ENCODE assay signal across 8 cellular contexts in genomic region chr5:132674671-132675506, GRCh38. TPM values are rescaled to one million over a fixed set of nuclear protein-coding genes. Genes with fewer than 3 reads are reported as not detected.
A peak's percentile ranks its signal among the peaks of the same experiment; 100 is the strongest.
DNase-seq lines count a peak whose midpoint lies in the region; ATAC-seq, FAIRE-seq and TF ChIP-seq lines count a peak whose summit lies in the region.

No MANE protein-coding gene starts in this region.

- FAIRE-seq in GM12891 (lab: Jason Lieb, UNC), result peak; percentile 93

- H3K36me3 Mint-ChIP-seq in MCF 10A (ENCODE audit: insufficient read depth, unreplicated experiment), result no peaks in the 10 kb centered on the region

- ATAC-seq in GM21423 (IDR thresholded peaks at IDR 0.05; ENCODE audit: unreplicated experiment) (peak; percentile 78), HG03558 (IDR thresholded peaks at IDR 0.05; ENCODE audit: extremely low read depth, unreplicated experiment) (peak; percentile 58), omental fat pad (ENCODE audit: low FRiP score) (peak; percentile 75)

- TF ChIP-seq CTCF in MCF 10A (IDR thresholded peaks at IDR 0.05; ENCODE audit: unreplicated experiment) (no peak), omental fat pad (IDR thresholded peaks at IDR 0.05) (no peak)

- TSS peak; percentile 42 for BruUV-seq in MCF 10A (replicated peaks; lab: Mats Ljungman, UMichigan)

- CTCF ChIA-PET in MCF 10A (lab: Yijun Ruan, JAX) (interaction anchor here (0.5 to 1.5 kb wide), 6 partner anchors 8 to 343 kb away, joined by 3 to 4 read pairs (median 3); no protein-coding TSS in a partner anchor), HEK293T (lab: Yijun Ruan, JAX) (interaction anchor here (1.3 kb wide), 1 partner anchor 145 kb away, joined by 4 read pairs; no protein-coding TSS in a partner anchor)

- peak overlapping the region; percentile 51 for H3K4me3 Mint-ChIP-seq in MCF 10A (ENCODE audit: unreplicated experiment)

- intact Hi-C loops in MCF 10A (cut with micrococcal nuclease), result no loop called here

- no peak for TF ChIP-seq POLR2A in GM12891 (IDR thresholded peaks at IDR 0.05; ENCODE audit: low read depth, low read length)

- peaks cover 39% of the 10 kb centered on the region for H3K4me1 Mint-ChIP-seq in MCF 10A (ENCODE audit: insufficient read depth, unreplicated experiment)

- peak overlapping the region; percentile 69 for H3K27ac Mint-ChIP-seq in MCF 10A (ENCODE audit: low read depth, unreplicated experiment)

- H3K27me3 Mint-ChIP-seq in MCF 10A (ENCODE audit: insufficient read depth, unreplicated experiment), result no peaks in the 10 kb centered on the region

- DNase-seq in GM12891 (ENCODE audit: insufficient read length, low spot score) (peak; percentile 66), MCF 10A (ENCODE audit: unreplicated experiment) (peak; percentile 92), omental fat pad (ENCODE audit: low spot score) (no peak), HEK293T (ENCODE audit: extremely low spot score) (no peak), NCI-H1048 (lab: John Stamatoyannopoulos, UW) (no peak)
- DNase-seq in activated CD4-positive, alpha-beta T cell treated with anti-CD3 and anti-CD28 coated beads for 1 hour, result no peak

- no peaks in the 10 kb centered on the region for H3K9me3 Mint-ChIP-seq in MCF 10A (ENCODE audit: unreplicated experiment)

- POLR2A ChIA-PET in MCF 10A (lab: Yijun Ruan, JAX), result interaction anchor here (0.5 to 1.6 kb wide), 15 partner anchors 15 to 580 kb away, joined by 3 to 5 read pairs (median 3); partner anchors contain the start of genes KIF3A and RAD50
- POLR2A ChIA-PET in HEK293T (lab: Yijun Ruan, JAX), result no interaction called here

TF ChIP-seq in GM12891, 5 proteins besides CTCF, POLR2A, EP300 and RAD21:
- TF ChIP-seq PAX5 (IDR thresholded peaks at IDR 0.05; ENCODE audit: insufficient read depth, low read length, severe bottlenecking), result no peak
- TF ChIP-seq POLR2AphosphoS5 (IDR thresholded peaks at IDR 0.05; ENCODE audit: low read depth, low read length), result 0 out of 2 replicates have a peak, but pooled peaks have one; percentile 25
- TF ChIP-seq TAF1 (IDR thresholded peaks at IDR 0.05; ENCODE audit: low read depth, low read length), result no peak
- peak; percentile 99 for TF ChIP-seq SPI1 (IDR thresholded peaks at IDR 0.05; ENCODE audit: low read depth, low read length)
- TF ChIP-seq POU2F2 (IDR thresholded peaks at IDR 0.05; ENCODE audit: low read depth, low read length), result peak; percentile 60; the same call in 1 of the 2 replicates
TF ChIP-seq in GM12891: peak in this region for 3.

TF ChIP-seq in HEK293T, 16 proteins besides CTCF, POLR2A, EP300 and RAD21:
- no peak for TF ChIP-seq L3MBTL2 (conservative IDR thresholded peaks at IDR 0.05)
- TF ChIP-seq SUZ12 (IDR thresholded peaks at IDR 0.05), result no peak
- TF ChIP-seq CTBP1 (IDR thresholded peaks at IDR 0.05; ENCODE audit: borderline replicate concordance), result no peak
- TF ChIP-seq FOXA1 (IDR thresholded peaks at IDR 0.05), result no peak
- TF ChIP-seq SP1 (IDR thresholded peaks at IDR 0.05), result no peak
- no peak for TF ChIP-seq ZNF384 (IDR thresholded peaks at IDR 0.05)
- no peak for TF ChIP-seq BHLHE40 (IDR thresholded peaks at IDR 0.05; ENCODE audit: borderline replicate concordance)
- TF ChIP-seq FOXK2 (IDR thresholded peaks at IDR 0.05), result no peak
- no peak for TF ChIP-seq ELF4 (IDR thresholded peaks at IDR 0.05)
- TF ChIP-seq NFRKB (IDR thresholded peaks at IDR 0.05), result no peak
- TF ChIP-seq FOXM1 (IDR thresholded peaks at IDR 0.05; ENCODE audit: borderline replicate concordance), result no peak
- no peak for TF ChIP-seq TARDBP (IDR thresholded peaks at IDR 0.05)
- TF ChIP-seq HDGF (IDR thresholded peaks at IDR 0.05; ENCODE audit: borderline replicate concordance), result no peak
- TF ChIP-seq PKNOX1 (IDR thresholded peaks at IDR 0.05), result no peak
- TF ChIP-seq LEF1 (IDR thresholded peaks at IDR 0.05; ENCODE audit: borderline replicate concordance), result no peak
- no peak for TF ChIP-seq ARNT (IDR thresholded peaks at IDR 0.05)

RNA-seq across cellular contexts. Expression of gene IL4, which starts 1.1 kb away (rescaled TPM):
- 1.9 TPM for polyA plus RNA-seq in GM12891 (2012; ENCODE audit: low read depth, missing spikeins)
- total RNA-seq in MCF 10A (2022), result not detected in 2 replicates
- total RNA-seq in omental fat pad, result not detected

RNA-seq across cellular contexts. Expression of gene IL13, which starts 16.9 kb away (rescaled TPM):
- 1.6 TPM for polyA plus RNA-seq in GM12891 (2012; ENCODE audit: low read depth, missing spikeins)
- total RNA-seq in MCF 10A (2022) (not detected in 2 replicates), omental fat pad (1 to 10 TPM in 1 of 4 donors, under 1 TPM in 1, not detected in 2; 0.24 to 1.1 TPM)

Comparison
In these comparisons a context has a peak if more than half of its experiments do, and no peak if none do; other contexts are left out.
1. DNase-seq: peak in GM12891 (single experiment) and MCF 10A (single experiment); none in omental fat pad (single experiment), HEK293T (single experiment), NCI-H1048 (single experiment) and activated CD4-positive, alpha-beta T cell treated with anti-CD3 and anti-CD28 coated beads for 1 hour (single experiment).
2. Peak in every context shown above with its lines, with median percentiles within 50 percentile points of each other: ATAC-seq.